In genomic region chr2:155266109-155266508, GRCh38 we compare ENCODE assay signal across 14 cellular contexts.
"Had no signal": no experiment of that assay in that cellular context is flagged by ENCODE, and none has a peak within 500 bp of the region (broad histone marks: within the 10 kb centered on the region; RNA-seq: fewer than 3 reads in every experiment).

No MANE protein-coding gene starts in this region.

- FAIRE-seq: bronchial epithelial cell, urothelium cell line had no signal

- H3K27ac ChIP-seq: gastrocnemius medialis, left ventricle myocardium inferior had no signal

- H3K27me3 ChIP-seq: gastrocnemius medialis had no signal

- DNase-seq: activated CD4-positive, alpha-beta T cell treated with anti-CD3 and anti-CD28 coated beads, Interleukin-2, amount 50 U/mL, for 4 hours; activated gamma-delta T cell treated with Interleukin-2 at 50 U/mL for 16 hours; activated T-cell treated with anti-CD3 and anti-CD28 coated beads for 4 hours; effector CD4-positive, alpha-beta T cell; gastrocnemius medialis; head of caudate nucleus; left ventricle myocardium inferior; nephron progenitor cell; nucleus accumbens; retina; stimulated activated naive CD4-positive, alpha-beta T cell had no signal

- H3K9me3 ChIP-seq: gastrocnemius medialis had no signal

- H3K4me1 ChIP-seq: gastrocnemius medialis, left ventricle myocardium inferior had no signal

- H3K4me3 ChIP-seq: gastrocnemius medialis, left ventricle myocardium inferior had no signal

- H3K36me3 ChIP-seq: gastrocnemius medialis, left ventricle myocardium inferior had no signal

- ATAC-seq: activated naive CD4-positive, alpha-beta T cell treated with anti-CD3 and anti-CD28 coated beads, Interleukin-2, amount 50 U/mL, for 72 hours; gastrocnemius medialis had no signal
